ENCODE assay signal across 20 cellular contexts in genomic region chr6:143517447-143517773, GRCh38.
"Had no signal": no experiment of that assay in that cellular context is flagged by ENCODE, and none has a peak within 500 bp of the region (broad histone marks: within the 10 kb centered on the region; RNA-seq: fewer than 3 reads in every experiment).

No MANE protein-coding gene starts in this region.

- H3K27ac Mint-ChIP-seq: activated CD8-positive, alpha-beta T cell treated with anti-CD3 and anti-CD28 coated beads for 36 hours; brain; T-helper 1 cell treated with Interleukin-12 subunit alpha and Interleukin-12 subunit beta and Interleukin-4 antibody, amounts not matched to agents 30 μg/mL and 1 μg/mL, for 36 hours had no signal

- H3K9me3 Mint-ChIP-seq: activated CD8-positive, alpha-beta T cell treated with anti-CD3 and anti-CD28 coated beads for 36 hours; activated T-cell treated with anti-CD3 and anti-CD28 coated beads, Interleukin-2, amount 50 U/mL, for 4 hours; brain; central memory CD8-positive, alpha-beta T cell; T-helper 1 cell treated with Interleukin-12 subunit alpha and Interleukin-12 subunit beta and Interleukin-4 antibody, amounts not matched to agents 30 μg/mL and 1 μg/mL, for 36 hours had no signal

- H3K27ac ChIP-seq: PC-9 had no signal

- DNase-seq: activated CD4-positive, alpha-beta T cell treated with anti-CD3 and anti-CD28 coated beads for 4 hours; activated CD8-positive, alpha-beta T cell treated with anti-CD3 and anti-CD28 coated beads for 36 hours; activated naive CD4-positive, alpha-beta T cell treated with anti-CD3 and anti-CD28 coated beads, Interleukin-2, amount 50 U/mL, for 16 hours; activated T-cell treated with anti-CD3 and anti-CD28 coated beads, Interleukin-2, amount 50 U/mL, for 4 hours; amygdala; Karpas-422; MV-4-11; NCI-H1105; NCI-H1436; NCI-H1694 treated with DMSO at 0.1 percent for 48 hours; NCI-H2029 treated with DMSO at 0.1 percent for 48 hours; NCI-H446; NCI-H524; PC-9; SHP77 treated with DMSO at 0.1 percent for 48 hours had no signal

- FAIRE-seq: astrocyte had no signal

- ATAC-seq: activated CD4-positive, CD25-positive, alpha-beta regulatory T cell treated with anti-CD3 and anti-CD28 coated beads, Interleukin-2, amount 50 U/mL, for 24 hours; activated CD8-positive, alpha-beta T cell treated with anti-CD3 and anti-CD28 coated beads for 36 hours; activated T-cell treated with anti-CD3 and anti-CD28 coated beads, Interleukin-2, amount 50 U/mL, for 4 hours had no signal

- H3K36me3 Mint-ChIP-seq: brain had no signal

- H3K4me3 Mint-ChIP-seq: activated CD8-positive, alpha-beta T cell treated with anti-CD3 and anti-CD28 coated beads for 36 hours; activated T-cell treated with anti-CD3 and anti-CD28 coated beads, Interleukin-2, amount 50 U/mL, for 4 hours; brain; central memory CD8-positive, alpha-beta T cell; T-helper 1 cell treated with Interleukin-12 subunit alpha and Interleukin-12 subunit beta and Interleukin-4 antibody, amounts not matched to agents 30 μg/mL and 1 μg/mL, for 36 hours had no signal

- H3K4me3 ChIP-seq: PC-9 had no signal

- H3K27me3 Mint-ChIP-seq: activated CD8-positive, alpha-beta T cell treated with anti-CD3 and anti-CD28 coated beads for 36 hours; central memory CD8-positive, alpha-beta T cell had no signal
